Comparison of ENCODE assay signal across 21 cellular contexts in genomic region chr1:11388617-11389016, GRCh38.
DNase-seq lines count a peak whose midpoint lies in the region; ATAC-seq and TF ChIP-seq lines count a peak whose summit lies in the region.
"Had no signal": no experiment of that assay in that cellular context is flagged by ENCODE, and none has a peak within 500 bp of the region (broad histone marks: within the 10 kb centered on the region; RNA-seq: fewer than 3 reads in every experiment).

No MANE protein-coding gene starts in this region.

- BruUV-seq in HCT116 (replicated peaks; lab: Mats Ljungman, UMichigan) = no TSS peak

- POLR2A ChIA-PET in HCT116 (lab: Charles Lee) = no interaction called here

- peak; percentile 25 for DNase-seq in NCI-H82 (lab: John Stamatoyannopoulos, UW)
- DNase-seq in NCI-H82 treated with DMSO at 0.1 percent for 48 hours (lab: John Stamatoyannopoulos, UW; ENCODE audit: unreplicated experiment) = no peak
- peak; percentile 13 for DNase-seq in HCT116 (ENCODE audit: low read depth, low spot score)
- peak; percentile 84 for DNase-seq in RPMI8226
- no peak for DNase-seq in heart left ventricle
- no peak for DNase-seq in D341Med (ENCODE audit: low spot score)
- DNase-seq in nucleus accumbens (lab: John Stamatoyannopoulos, UW) = no peak
- DNase-seq: CD4-positive, alpha-beta T cell; COR-L47; GF-D8; MG63; NCI-H1048; NCI-H1436 treated with DMSO at 0.1 percent for 48 hours; NCI-H2081 treated with DMSO at 0.1 percent for 48 hours; NCI-H2227 treated with DMSO at 0.1 percent for 48 hours; NCI-H524; NK-92 treated with Interleukin-12 subunit alpha and Interleukin-12 subunit beta, amount 100 ng/mL, for 24 hours; SIG-M5; SK-N-SH; T-helper 2 cell had no signal

- ATAC-seq in HCT116 (peak; percentile 86), heart left ventricle (no peak)

- CTCF ChIA-PET in HCT116 (lab: Charles Lee) = interaction anchor here (1.1 kb wide), 1 partner anchor 18 kb away, joined by 3 read pairs; no protein-coding TSS in a partner anchor

- peaks cover 0 to 14% of the 10 kb centered on the region in 2 experiments for H3K4me1 ChIP-seq in HCT116 (ENCODE audit: control insufficient read depth in 1 of 2, insufficient read depth in 2 of 2, low read length in 2 of 2)
- H3K4me1 ChIP-seq in heart left ventricle = no peaks in the 10 kb centered on the region

- H3K4me3 ChIP-seq in HCT116 (replicated peaks in 1 of 2; ENCODE audit: low read depth in 1 of 2, low read length in 2 of 2) (no peak overlapping the region), heart left ventricle (no peak overlapping the region)
- H3K4me3 ChIP-seq: BLaER1, MG63 had no signal

- no peaks in the 10 kb centered on the region for H3K79me2 ChIP-seq in HCT116 (ENCODE audit: insufficient read depth, low read length)

- no peak for TF ChIP-seq RAD21 in HCT116 (IDR thresholded peaks at IDR 0.05; ENCODE audit: low read depth)

- H2AFZ ChIP-seq in HCT116 (ENCODE audit: low read depth, low read length, poor library complexity, severe bottlenecking) = no peak overlapping the region

- RAD21 ChIA-PET in HCT116 (lab: Charles Lee; ENCODE audit: low non-redundant PET in 1 of 2, low total read pairs in 2 of 2, uncharacterized antibody in 2 of 2, unreplicated experiment in 2 of 2) = no interaction called here

- no peak overlapping the region for H3K4me2 ChIP-seq in HCT116 (ENCODE audit: low read length)
- H3K4me2 ChIP-seq: BLaER1, SK-N-SH had no signal

- no peak overlapping the region for H3K9ac ChIP-seq in HCT116 (ENCODE audit: low read length)
- H3K9ac ChIP-seq: BLaER1, SK-N-SH had no signal

- H3K9me2 ChIP-seq in HCT116 (ENCODE audit: insufficient read depth) = no peaks in the 10 kb centered on the region
- H3K9me2 ChIP-seq: SK-N-SH had no signal

- intact Hi-C loops in HCT116 (cut with micrococcal nuclease) = no loop called here
- intact Hi-C loops in heart left ventricle (cut with DNase I) = no loop called here

- H3K27me3 ChIP-seq in HCT116 (ENCODE audit: insufficient read depth, low read length) (peaks cover 27% of the 10 kb centered on the region; the same call in 1 of the 2 replicates), heart left ventricle (peaks cover 0 to 54% (median 8%) of the 10 kb centered on the region in 9 donors)
- H3K27me3 ChIP-seq: BLaER1 had no signal

- WGBS in heart left ventricle, 4 donors = 50 to 74% (median 55%) methylated on average over 3 to 9 of the region's 9 CpGs

- H4K20me1 ChIP-seq in HCT116 (ENCODE audit: insufficient read depth) = no peaks in the 10 kb centered on the region
- H4K20me1 ChIP-seq: BLaER1 had no signal

- H3K27ac ChIP-seq in HCT116 (ENCODE audit: low read depth, low read length) (no peak overlapping the region), heart left ventricle (no peak overlapping the region)
- H3K27ac ChIP-seq: BLaER1 had no signal

- H3K9me3 ChIP-seq in HCT116 (ENCODE audit: control insufficient read depth in 1 of 2, insufficient read depth in 1 of 2, low read depth in 1 of 2, low read length in 2 of 2) (no peaks in the 10 kb centered on the region), heart left ventricle (no peaks in the 10 kb centered on the region)
- H3K9me3 ChIP-seq: BLaER1, MG63, SK-N-SH had no signal

- H3K36me3 ChIP-seq in HCT116 (ENCODE audit: control insufficient read depth in 1 of 2, insufficient read depth in 2 of 2, low read length in 2 of 2) = no peaks in the 10 kb centered on the region
- no peaks in the 10 kb centered on the region for H3K36me3 ChIP-seq in heart left ventricle
- H3K36me3 ChIP-seq: BLaER1, MG63 had no signal

- TF ChIP-seq POLR2A in HCT116 (IDR thresholded peaks at IDR 0.05; ENCODE audit: borderline replicate concordance, extremely low read depth, insufficient read depth, insufficient read length) = no peak
- TF ChIP-seq POLR2A in heart left ventricle (IDR thresholded peaks at IDR 0.05) = no peak

- TF ChIP-seq CTCF in HCT116 (IDR thresholded peaks at IDR 0.05 in 2 of 3, conservative IDR thresholded peaks at IDR 0.05 in 1 of 3; ENCODE audit: borderline replicate concordance in 1 of 3, insufficient read depth in 1 of 3, low read depth in 2 of 3, low read length in 2 of 3) (no peak), heart left ventricle (IDR thresholded peaks at IDR 0.05) (no peak)

TF ChIP-seq in HCT116, 20 proteins besides CTCF, POLR2A, EP300 and RAD21:
- TF ChIP-seq, protein P1, sequence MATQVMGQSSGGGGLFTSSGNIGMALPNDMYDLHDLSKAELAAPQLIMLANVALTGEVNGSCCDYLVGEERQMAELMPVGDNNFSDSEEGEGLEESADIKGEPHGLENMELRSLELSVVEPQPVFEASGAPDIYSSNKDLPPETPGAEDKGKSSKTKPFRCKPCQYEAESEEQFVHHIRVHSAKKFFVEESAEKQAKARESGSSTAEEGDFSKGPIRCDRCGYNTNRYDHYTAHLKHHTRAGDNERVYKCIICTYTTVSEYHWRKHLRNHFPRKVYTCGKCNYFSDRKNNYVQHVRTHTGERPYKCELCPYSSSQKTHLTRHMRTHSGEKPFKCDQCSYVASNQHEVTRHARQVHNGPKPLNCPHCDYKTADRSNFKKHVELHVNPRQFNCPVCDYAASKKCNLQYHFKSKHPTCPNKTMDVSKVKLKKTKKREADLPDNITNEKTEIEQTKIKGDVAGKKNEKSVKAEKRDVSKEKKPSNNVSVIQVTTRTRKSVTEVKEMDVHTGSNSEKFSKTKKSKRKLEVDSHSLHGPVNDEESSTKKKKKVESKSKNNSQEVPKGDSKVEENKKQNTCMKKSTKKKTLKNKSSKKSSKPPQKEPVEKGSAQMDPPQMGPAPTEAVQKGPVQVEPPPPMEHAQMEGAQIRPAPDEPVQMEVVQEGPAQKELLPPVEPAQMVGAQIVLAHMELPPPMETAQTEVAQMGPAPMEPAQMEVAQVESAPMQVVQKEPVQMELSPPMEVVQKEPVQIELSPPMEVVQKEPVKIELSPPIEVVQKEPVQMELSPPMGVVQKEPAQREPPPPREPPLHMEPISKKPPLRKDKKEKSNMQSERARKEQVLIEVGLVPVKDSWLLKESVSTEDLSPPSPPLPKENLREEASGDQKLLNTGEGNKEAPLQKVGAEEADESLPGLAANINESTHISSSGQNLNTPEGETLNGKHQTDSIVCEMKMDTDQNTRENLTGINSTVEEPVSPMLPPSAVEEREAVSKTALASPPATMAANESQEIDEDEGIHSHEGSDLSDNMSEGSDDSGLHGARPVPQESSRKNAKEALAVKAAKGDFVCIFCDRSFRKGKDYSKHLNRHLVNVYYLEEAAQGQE (IDR thresholded peaks at IDR 0.05; ENCODE audit: low read depth) = no peak
- TF ChIP-seq SP1 (IDR thresholded peaks at IDR 0.05; ENCODE audit: low read depth) (no peak), CBX3 (IDR thresholded peaks at IDR 0.05; ENCODE audit: low read depth) (no peak), POLR2AphosphoS5 (IDR thresholded peaks at IDR 0.05; ENCODE audit: low read depth, low read length) (no peak), EGR1 (IDR thresholded peaks at IDR 0.05; ENCODE audit: low read depth) (no peak), ZFX (IDR thresholded peaks at IDR 0.05) (no peak)

Comparison
In these comparisons a context has a peak if more than half of its experiments do, and no peak if none do; other contexts are left out.
1. DNase-seq: peak in NCI-H82 (single experiment), HCT116 (single experiment) and RPMI8226 (single experiment); none in NCI-H82 treated with DMSO at 0.1 percent for 48 hours (single experiment), heart left ventricle (0 of 5), D341Med (single experiment) and nucleus accumbens (0 of 56).